ENCODE assay signal across 11 cellular contexts in the genomic region with DNA sequence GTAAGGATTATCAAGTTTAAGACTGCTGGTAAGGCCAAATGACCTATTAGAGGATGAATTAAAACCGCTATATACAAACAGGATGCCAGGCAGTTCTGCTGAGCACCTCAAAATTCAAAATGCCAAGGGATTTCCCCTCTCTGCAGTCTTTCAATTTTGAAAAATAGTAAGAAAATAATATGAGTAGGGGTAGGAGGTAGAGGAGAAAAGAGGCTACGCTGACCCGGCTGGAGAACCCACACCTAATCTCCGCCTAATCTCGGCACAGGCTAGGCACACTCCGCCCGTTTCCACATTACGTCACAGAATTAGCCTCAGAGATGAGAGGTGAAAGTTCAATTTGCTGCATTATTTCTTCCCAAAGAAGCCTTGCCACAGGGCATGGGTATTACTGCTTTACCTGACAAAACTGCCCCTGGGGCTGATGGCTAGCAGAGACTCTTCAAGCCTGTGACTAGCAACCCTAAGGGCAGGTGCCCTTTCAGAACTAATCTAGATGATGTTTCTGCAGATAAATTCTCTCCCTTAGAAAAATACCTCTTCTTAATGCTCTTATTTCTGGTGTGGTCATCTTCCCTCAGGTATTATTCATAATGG. TPM values are rescaled to one million over a fixed set of nuclear protein-coding genes. Genes with fewer than 3 reads are reported as not detected.
A peak's percentile ranks its signal among the peaks of the same experiment; 100 is the strongest.
DNase-seq lines count a peak whose midpoint lies in the region; ATAC-seq and TF ChIP-seq lines count a peak whose summit lies in the region.
"Had no signal": no experiment of that assay in that cellular context is flagged by ENCODE, and none has a peak within 500 bp of the region (broad histone marks: within the 10 kb centered on the region; RNA-seq: fewer than 3 reads in every experiment).

No MANE protein-coding gene starts in this region.

- peaks cover 36% of the 10 kb centered on the region for H3K4me1 ChIP-seq in Panc1 (ENCODE audit: control insufficient read depth, insufficient read depth, low read length)
- H3K4me1 ChIP-seq: neural progenitor cell had no signal

- H3K36me3 Mint-ChIP-seq in activated naive CD4-positive, alpha-beta T cell treated with anti-CD3 and anti-CD28 coated beads, Interleukin-2, amount 10 ng/mL, durations not matched to agents 7 days and 5 days = peaks cover 27% of the 10 kb centered on the region
- peaks cover 47% of the 10 kb centered on the region for H3K36me3 Mint-ChIP-seq in stimulated activated memory B cell treated with anti-CD40 and anti-IgM and Interleukin-4, amounts not matched to agents 10 μg/mL and 1 μg/mL and 100 μg/mL, for 72 hours

- no TSS peak for BruUV-seq in Panc1 (replicated peaks; lab: Mats Ljungman, UMichigan)

- H3K27ac ChIP-seq in Panc1 (ENCODE audit: low read length) = peak overlapping the region; percentile 67
- H3K27ac ChIP-seq: neural progenitor cell, SJCRH30 had no signal

- H3K4me1 Mint-ChIP-seq in activated naive CD4-positive, alpha-beta T cell treated with anti-CD3 and anti-CD28 coated beads, Interleukin-2, amount 10 ng/mL, durations not matched to agents 7 days and 5 days = peaks cover 70% of the 10 kb centered on the region
- H3K4me1 Mint-ChIP-seq in stimulated activated memory B cell treated with anti-CD40 and anti-IgM and Interleukin-4, amounts not matched to agents 10 μg/mL and 1 μg/mL and 100 μg/mL, for 72 hours = peaks cover 39% of the 10 kb centered on the region

- H3K27me3 ChIP-seq in Panc1 (ENCODE audit: control insufficient read depth, insufficient read depth, low read length) = no peaks in the 10 kb centered on the region
- H3K27me3 ChIP-seq: neural progenitor cell, SJCRH30 had no signal

- intact Hi-C loops in Panc1 (cut with micrococcal nuclease; ENCODE audit: unreplicated experiment) = no loop called here

- H3K27ac Mint-ChIP-seq in activated naive CD4-positive, alpha-beta T cell treated with anti-CD3 and anti-CD28 coated beads, Interleukin-2, amount 10 ng/mL, durations not matched to agents 7 days and 5 days = peak overlapping the region; percentile 96
- H3K27ac Mint-ChIP-seq in stimulated activated memory B cell treated with anti-CD40 and anti-IgM and Interleukin-4, amounts not matched to agents 10 μg/mL and 1 μg/mL and 100 μg/mL, for 72 hours = peak overlapping the region; percentile 28

- H3K4me3 Mint-ChIP-seq in activated naive CD4-positive, alpha-beta T cell treated with anti-CD3 and anti-CD28 coated beads, Interleukin-2, amount 10 ng/mL, durations not matched to agents 7 days and 5 days = peak overlapping the region; percentile 49
- no peak overlapping the region for H3K4me3 Mint-ChIP-seq in stimulated activated memory B cell treated with anti-CD40 and anti-IgM and Interleukin-4, amounts not matched to agents 10 μg/mL and 1 μg/mL and 100 μg/mL, for 72 hours
- H3K4me3 Mint-ChIP-seq: neural progenitor cell had no signal

- no peaks in the 10 kb centered on the region for H3K27me3 Mint-ChIP-seq in activated naive CD4-positive, alpha-beta T cell treated with anti-CD3 and anti-CD28 coated beads, Interleukin-2, amount 10 ng/mL, durations not matched to agents 7 days and 5 days
- no peaks in the 10 kb centered on the region for H3K27me3 Mint-ChIP-seq in stimulated activated memory B cell treated with anti-CD40 and anti-IgM and Interleukin-4, amounts not matched to agents 10 μg/mL and 1 μg/mL and 100 μg/mL, for 72 hours

- in situ Hi-C loops in Panc1 (cut with HindIII; ENCODE audit: low pct_unique_long_range_greater_than_20kb, low sequenced_read_pairs) = no loop called here

- CTCF ChIA-PET in activated naive CD4-positive, alpha-beta T cell treated with anti-CD3 and anti-CD28 coated beads, Interleukin-2, amount 10 ng/mL, durations not matched to agents 7 days and 5 days (lab: Charles Lee) = interaction anchor here (1.4 kb wide), 1 partner anchor 17 kb away, joined by 8 read pairs; no protein-coding TSS in a partner anchor
- CTCF ChIA-PET in Panc1 (lab: Charles Lee) = no interaction called here

- H3K4me3 ChIP-seq in Panc1 (ENCODE audit: low read depth in 2 of 2, low read length in 2 of 2) = no peak overlapping the region
- H3K4me3 ChIP-seq: neural progenitor cell, SJCRH30 had no signal

- ATAC-seq in Panc1 (no peak), HG03139 (IDR thresholded peaks at IDR 0.05; ENCODE audit: unreplicated experiment) (no peak)
- ATAC-seq in stimulated activated memory B cell treated with anti-CD40 and anti-IgM and Interleukin-4, amounts not matched to agents 10 μg/mL and 1 μg/mL and 100 μg/mL, for 72 hours = no peak

- DNase-seq in activated naive CD4-positive, alpha-beta T cell treated with anti-CD3 and anti-CD28 coated beads, Interleukin-2, amount 10 ng/mL, durations not matched to agents 7 days and 5 days = no peak
- no peak for DNase-seq in activated naive CD4-positive, alpha-beta T cell (lab: John Stamatoyannopoulos, UW)
- DNase-seq in Panc1 (ENCODE audit: low read depth, low spot score) (no peak), OCI-M2 (lab: John Stamatoyannopoulos, UW; ENCODE audit: unreplicated experiment) (no peak), hypothalamus (lab: John Stamatoyannopoulos, UW) (no peak)
- peak; percentile 29 for DNase-seq in central memory CD4-positive, alpha-beta T cell
- DNase-seq: NCI-H2171 treated with DMSO at 0.1 percent for 48 hours, SJCRH30 had no signal

- no peaks in the 10 kb centered on the region for H3K9me3 Mint-ChIP-seq in activated naive CD4-positive, alpha-beta T cell treated with anti-CD3 and anti-CD28 coated beads, Interleukin-2, amount 10 ng/mL, durations not matched to agents 7 days and 5 days
- no peaks in the 10 kb centered on the region for H3K9me3 Mint-ChIP-seq in stimulated activated memory B cell treated with anti-CD40 and anti-IgM and Interleukin-4, amounts not matched to agents 10 μg/mL and 1 μg/mL and 100 μg/mL, for 72 hours
- H3K9me3 Mint-ChIP-seq: neural progenitor cell had no signal

- POLR2A ChIA-PET in Panc1 (lab: Charles Lee) = no interaction called here

- no peaks in the 10 kb centered on the region for H3K9me3 ChIP-seq in Panc1 (ENCODE audit: control insufficient read depth, insufficient read depth, low read depth, low read length)
- H3K9me3 ChIP-seq: SJCRH30 had no signal

- no peak for TF ChIP-seq CTCF in Panc1 (IDR thresholded peaks at IDR 0.05)

- H3K36me3 ChIP-seq in Panc1 (ENCODE audit: control insufficient read depth, insufficient read depth, low read length) = no peaks in the 10 kb centered on the region; the same call in 1 of the 2 replicates
- H3K36me3 ChIP-seq: neural progenitor cell, SJCRH30 had no signal

RNA-seq across cellular contexts. Expression of gene SPOCK2, which starts 21.4 kb away (rescaled TPM):
- 4.8 TPM for total RNA-seq in Panc1 (2021; ENCODE audit: unreplicated experiment)
- polyA plus RNA-seq in Panc1 (2012; ENCODE audit: insufficient read length) = 4.2 TPM
